In genomic region chr9:120920495-120921178, GRCh38 we compare ENCODE assay signal across 9 cellular contexts. TPM values are rescaled to one million over a fixed set of nuclear protein-coding genes. Genes with fewer than 3 reads are reported as not detected.
DNase-seq lines count a peak whose midpoint lies in the region; ATAC-seq and TF ChIP-seq lines count a peak whose summit lies in the region.
"Had no signal": no experiment of that assay in that cellular context is flagged by ENCODE, and none has a peak within 500 bp of the region (broad histone marks: within the 10 kb centered on the region; RNA-seq: fewer than 3 reads in every experiment).

No MANE protein-coding gene starts in this region.

- no peaks in the 10 kb centered on the region for H3K9me3 Mint-ChIP-seq in effector memory CD8-positive, alpha-beta T cell

- no peak for TF ChIP-seq CTCF in cardiac muscle cell (IDR thresholded peaks at IDR 0.05; ENCODE audit: low read depth, low read length)
- no peak for TF ChIP-seq CTCF in SK-N-SH (IDR thresholded peaks at IDR 0.05)
- TF ChIP-seq CTCF in testis (IDR thresholded peaks at IDR 0.05): no peak

- DNase-seq in cardiac muscle cell (ENCODE audit: low read depth in 1 of 2, low spot score in 1 of 2) (no peak), Right ventricle myocardium inferior (ENCODE audit: missing footprints) (no peak), SK-N-SH (peak; percentile 47), testis (no peak), GF-D8 (lab: John Stamatoyannopoulos, UW) (no peak)
- no peak for DNase-seq in effector memory CD8-positive, alpha-beta T cell
- DNase-seq: ovary had no signal

- H4K20me1 ChIP-seq in SK-N-SH (ENCODE audit: insufficient read depth): no peaks in the 10 kb centered on the region

- POLR2A ChIA-PET in SK-N-SH (lab: Yijun Ruan, JAX): interaction anchor here (1.4 kb wide), 1 partner anchor 15 kb away, joined by 10 read pairs; no protein-coding TSS in a partner anchor

- peak overlapping the region; percentile 94 for H3K27ac ChIP-seq in cardiac muscle cell
- peak overlapping the region in 1 of 2 experiments; percentile 92; a peak in 2 of 4 replicates for H3K27ac ChIP-seq in SK-N-SH (ENCODE audit: low read depth in 2 of 2, low read length in 1 of 2)
- H3K27ac ChIP-seq in testis: peak overlapping the region; percentile 72 to 86

- WGBS in SK-N-SH (ENCODE audit: low lambda C conversion rate): 50% methylated on average over 2 of the region's 4 CpGs
- 75 to 83% methylated on average over 1 to 4 of the region's 4 CpGs for WGBS in testis, 2 donors

- peaks cover 80 to 91% of the 10 kb centered on the region in 2 donors for H3K4me1 Mint-ChIP-seq in effector memory CD8-positive, alpha-beta T cell (ENCODE audit: low read depth in 2 of 2)

- H3K9me2 ChIP-seq in SK-N-SH: no peaks in the 10 kb centered on the region

- H3K9me3 ChIP-seq in cardiac muscle cell (ENCODE audit: low read depth): no peaks in the 10 kb centered on the region
- H3K9me3 ChIP-seq in SK-N-SH: no peaks in the 10 kb centered on the region
- no peaks in the 10 kb centered on the region for H3K9me3 ChIP-seq in testis
- H3K9me3 ChIP-seq: ovary had no signal

- H3K4me3 ChIP-seq in cardiac muscle cell: no peak overlapping the region
- H3K4me3 ChIP-seq in SK-N-SH (ENCODE audit: low read depth in 2 of 2, low read length in 1 of 2): no peak overlapping the region
- H3K4me3 ChIP-seq in testis: no peak overlapping the region
- H3K4me3 ChIP-seq: ovary had no signal

- ATAC-seq in Right ventricle myocardium inferior (no peak), esophagus mucosa (no peak), GM18517 (IDR thresholded peaks at IDR 0.05; ENCODE audit: unreplicated experiment) (no peak)
- ATAC-seq in effector memory CD8-positive, alpha-beta T cell (replicated peaks): no peak

- H3K27me3 Mint-ChIP-seq in effector memory CD8-positive, alpha-beta T cell: no peaks in the 10 kb centered on the region

- no peak overlapping the region for H2AFZ ChIP-seq in SK-N-SH (ENCODE audit: low read depth)

- H3K9ac ChIP-seq in SK-N-SH: no peak overlapping the region

- peak in 1 of 2 experiments; percentile 84; a peak in 2 of 4 replicates for TF ChIP-seq EP300 in SK-N-SH (IDR thresholded peaks at IDR 0.05; ENCODE audit: borderline replicate concordance in 1 of 2, low read depth in 1 of 2, low read length in 1 of 2)

- CTCF ChIA-PET in SK-N-SH (lab: Yijun Ruan, JAX): interaction anchor here (0.8 to 6.3 kb wide), 7 partner anchors 9 to 45 kb away, joined by 3 to 42 read pairs (median 3); no protein-coding TSS in a partner anchor

- intact Hi-C loops in Right ventricle myocardium inferior (cut with DNase I) (no loop called here), testis (cut with DNase I; ENCODE audit: low total_unique reads) (no loop called here)

- H3K4me3 Mint-ChIP-seq in effector memory CD8-positive, alpha-beta T cell: peak overlapping the region; percentile 82 to 97

- peaks cover 61% of the 10 kb centered on the region for H3K36me3 Mint-ChIP-seq in effector memory CD8-positive, alpha-beta T cell (ENCODE audit: insufficient read depth)

- H3K4me2 ChIP-seq in SK-N-SH: no peak overlapping the region

- H3F3A ChIP-seq in SK-N-SH (replicated peaks; ENCODE audit: insufficient read depth): peaks cover 5% of the 10 kb centered on the region

- peak overlapping the region; percentile 93 to 95 for H3K27ac Mint-ChIP-seq in effector memory CD8-positive, alpha-beta T cell

- H3K27me3 ChIP-seq in cardiac muscle cell (no peaks in the 10 kb centered on the region), SK-N-SH (ENCODE audit: insufficient read depth) (no peaks in the 10 kb centered on the region), testis (no peaks in the 10 kb centered on the region)
- H3K27me3 ChIP-seq: ovary had no signal

- no peak for TF ChIP-seq POLR2A in testis (IDR thresholded peaks at IDR 0.05)

- no peaks in the 10 kb centered on the region for H3K36me3 ChIP-seq in cardiac muscle cell
- H3K36me3 ChIP-seq in SK-N-SH (replicated peaks in 1 of 2; ENCODE audit: control insufficient read depth in 1 of 2, insufficient read depth in 2 of 2, low read length in 1 of 2): no peaks in the 10 kb centered on the region
- no peaks in the 10 kb centered on the region for H3K36me3 ChIP-seq in testis (ENCODE audit: low read depth, missing control alignments)
- H3K36me3 ChIP-seq: ovary had no signal

- peaks cover 37% of the 10 kb centered on the region for H3K4me1 ChIP-seq in cardiac muscle cell (ENCODE audit: low read depth)
- peaks cover 28 to 72% of the 10 kb centered on the region in 2 experiments for H3K4me1 ChIP-seq in SK-N-SH (ENCODE audit: control insufficient read depth in 1 of 2, insufficient read depth in 2 of 2, low read depth in 1 of 2, low read length in 1 of 2)
- peaks cover 31% of the 10 kb centered on the region for H3K4me1 ChIP-seq in testis

- H3K79me2 ChIP-seq in SK-N-SH (ENCODE audit: insufficient read depth): no peaks in the 10 kb centered on the region

- no peak; the same call in 1 of the 2 replicates for TF ChIP-seq RAD21 in SK-N-SH (IDR thresholded peaks at IDR 0.05; ENCODE audit: low read length)

TF ChIP-seq in SK-N-SH, 30 proteins besides CTCF, POLR2A, EP300 and RAD21 (continues in another document):
- TF ChIP-seq TAF1 (IDR thresholded peaks at IDR 0.05; ENCODE audit: borderline replicate concordance, low read depth, low read length): no peak
- 0 out of 2 replicates have a peak, but pooled peaks have one; percentile 49 for TF ChIP-seq FOXJ3 (CRISPR knock-in tag; IDR thresholded peaks at IDR 0.05)
- TF ChIP-seq TEAD4 (IDR thresholded peaks at IDR 0.05; ENCODE audit: borderline replicate concordance, insufficient read depth): no peak
- TF ChIP-seq RFX5 (IDR thresholded peaks at IDR 0.05; ENCODE audit: low read length): no peak
- TF ChIP-seq GATA2 (CRISPR knock-in tag; IDR thresholded peaks at IDR 0.05): peak; percentile 84
- no peak for TF ChIP-seq YY1 (IDR thresholded peaks at IDR 0.05; ENCODE audit: low read depth)
- TF ChIP-seq GABPA (IDR thresholded peaks at IDR 0.05; ENCODE audit: low read depth): no peak
- TF ChIP-seq ZBTB33 (IDR thresholded peaks at IDR 0.05; ENCODE audit: borderline replicate concordance, low read depth): no peak
- no peak for TF ChIP-seq ELF1 (IDR thresholded peaks at IDR 0.05)
- TF ChIP-seq RCOR1 (IDR thresholded peaks at IDR 0.05; ENCODE audit: low read length): peak; percentile 66; the same call in 1 of the 2 replicates
- TF ChIP-seq RXRA (IDR thresholded peaks at IDR 0.05; ENCODE audit: borderline replicate concordance, low read depth): no peak
- TF ChIP-seq PBX3 (IDR thresholded peaks at IDR 0.05): 0 out of 2 replicates have a peak, but pooled peaks have one; percentile 5
- peak; percentile 36 for TF ChIP-seq TCF12 (IDR thresholded peaks at IDR 0.05)
- no peak for TF ChIP-seq USF2 (IDR thresholded peaks at IDR 0.05; ENCODE audit: borderline replicate concordance, low read depth, low read length)
- TF ChIP-seq EZH2phosphoT487 (IDR thresholded peaks at IDR 0.05; ENCODE audit: borderline replicate concordance, low read depth): no peak

RNA-seq across cellular contexts. Expression of gene TRAF1, which starts 6.0 kb away (rescaled TPM):
- total RNA-seq in cardiac muscle cell (4.1 and 7.5 TPM in 2 replicates), Right ventricle myocardium inferior (2.1 TPM), testis (1 to 10 TPM; 6.5 to 8.6 TPM), esophagus mucosa (1.2 TPM)
- polyA plus RNA-seq in cardiac muscle cell (3.0 and 3.5 TPM in 2 replicates), SK-N-SH (2012; rRNA removed) (1.2 and 1.5 TPM in 2 replicates), testis (ENCODE audit: insufficient read depth, low read depth, low replicate concordance) (3.9 TPM)
- 0.54 and 0.84 TPM in 2 replicates for polyA plus RNA-seq in SK-N-SH (2012; cell fraction: cytosol; rRNA removed)
- 3.0 and 3.6 TPM in 2 replicates for polyA plus RNA-seq in SK-N-SH (2012; cell fraction: nucleus; rRNA removed)

RNA-seq across cellular contexts. Expression of gene PHF19, which starts 43.6 kb away (rescaled TPM):
- total RNA-seq in cardiac muscle cell: 8.9 and 40.0 TPM in 2 replicates
- polyA plus RNA-seq in cardiac muscle cell: 7.1 and 36.8 TPM in 2 replicates
- 13.2 TPM for total RNA-seq in Right ventricle myocardium inferior
- 24.5 and 33.4 TPM in 2 replicates for polyA plus RNA-seq in SK-N-SH (2012; rRNA removed)
- 18.0 and 25.0 TPM in 2 replicates for polyA plus RNA-seq in SK-N-SH (2012; cell fraction: cytosol; rRNA removed)
- polyA plus RNA-seq in SK-N-SH (2012; cell fraction: nucleus; rRNA removed): 38.5 and 64.8 TPM in 2 replicates
- 10 to 100 TPM; 40.3 to 41.7 TPM for total RNA-seq in testis
- 28.5 TPM for polyA plus RNA-seq in testis (ENCODE audit: insufficient read depth, low read depth, low replicate concordance)
- total RNA-seq in esophagus mucosa: 25.3 TPM
